Comparison of ENCODE assay signal across 1 cellular context in the genomic region with DNA sequence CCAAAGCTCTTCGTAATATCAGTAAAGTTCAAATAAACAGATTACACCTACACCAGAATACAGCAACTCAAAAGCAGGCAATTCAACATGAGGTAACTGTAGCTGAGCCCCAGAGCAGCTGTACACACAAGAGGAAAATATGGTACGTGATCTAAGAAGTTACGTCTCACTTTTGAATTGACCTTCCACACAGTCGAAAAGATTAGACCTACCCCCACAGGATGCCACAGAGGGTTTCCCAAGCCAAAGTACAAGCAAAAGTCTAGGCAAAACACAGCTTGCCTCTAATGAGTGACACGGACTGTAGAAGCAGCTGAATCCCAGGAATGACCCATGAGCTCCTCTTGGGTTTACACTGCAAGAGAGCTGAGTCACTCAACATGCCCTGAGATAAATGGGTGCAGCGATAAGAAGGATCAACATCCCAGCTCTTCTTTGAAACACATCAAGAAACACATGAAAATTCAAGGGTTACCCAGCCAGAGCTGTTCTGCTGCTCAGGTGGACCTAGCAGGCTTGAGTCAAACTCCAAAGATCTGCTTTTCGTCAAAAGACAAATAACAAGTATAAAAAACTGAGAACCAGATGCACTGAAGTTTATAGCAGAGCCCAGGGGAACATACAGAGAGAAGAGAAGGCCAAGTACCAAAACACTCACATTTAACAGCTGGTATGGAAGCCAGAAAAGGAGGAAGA.
TF ChIP-seq lines count a peak whose summit lies in the region.

No MANE protein-coding gene starts in this region.

TF ChIP-seq in HepG2, 621 proteins besides CTCF, POLR2A, EP300 and RAD21 (continued from another document and continues in another):
- TF ChIP-seq, protein P1, sequence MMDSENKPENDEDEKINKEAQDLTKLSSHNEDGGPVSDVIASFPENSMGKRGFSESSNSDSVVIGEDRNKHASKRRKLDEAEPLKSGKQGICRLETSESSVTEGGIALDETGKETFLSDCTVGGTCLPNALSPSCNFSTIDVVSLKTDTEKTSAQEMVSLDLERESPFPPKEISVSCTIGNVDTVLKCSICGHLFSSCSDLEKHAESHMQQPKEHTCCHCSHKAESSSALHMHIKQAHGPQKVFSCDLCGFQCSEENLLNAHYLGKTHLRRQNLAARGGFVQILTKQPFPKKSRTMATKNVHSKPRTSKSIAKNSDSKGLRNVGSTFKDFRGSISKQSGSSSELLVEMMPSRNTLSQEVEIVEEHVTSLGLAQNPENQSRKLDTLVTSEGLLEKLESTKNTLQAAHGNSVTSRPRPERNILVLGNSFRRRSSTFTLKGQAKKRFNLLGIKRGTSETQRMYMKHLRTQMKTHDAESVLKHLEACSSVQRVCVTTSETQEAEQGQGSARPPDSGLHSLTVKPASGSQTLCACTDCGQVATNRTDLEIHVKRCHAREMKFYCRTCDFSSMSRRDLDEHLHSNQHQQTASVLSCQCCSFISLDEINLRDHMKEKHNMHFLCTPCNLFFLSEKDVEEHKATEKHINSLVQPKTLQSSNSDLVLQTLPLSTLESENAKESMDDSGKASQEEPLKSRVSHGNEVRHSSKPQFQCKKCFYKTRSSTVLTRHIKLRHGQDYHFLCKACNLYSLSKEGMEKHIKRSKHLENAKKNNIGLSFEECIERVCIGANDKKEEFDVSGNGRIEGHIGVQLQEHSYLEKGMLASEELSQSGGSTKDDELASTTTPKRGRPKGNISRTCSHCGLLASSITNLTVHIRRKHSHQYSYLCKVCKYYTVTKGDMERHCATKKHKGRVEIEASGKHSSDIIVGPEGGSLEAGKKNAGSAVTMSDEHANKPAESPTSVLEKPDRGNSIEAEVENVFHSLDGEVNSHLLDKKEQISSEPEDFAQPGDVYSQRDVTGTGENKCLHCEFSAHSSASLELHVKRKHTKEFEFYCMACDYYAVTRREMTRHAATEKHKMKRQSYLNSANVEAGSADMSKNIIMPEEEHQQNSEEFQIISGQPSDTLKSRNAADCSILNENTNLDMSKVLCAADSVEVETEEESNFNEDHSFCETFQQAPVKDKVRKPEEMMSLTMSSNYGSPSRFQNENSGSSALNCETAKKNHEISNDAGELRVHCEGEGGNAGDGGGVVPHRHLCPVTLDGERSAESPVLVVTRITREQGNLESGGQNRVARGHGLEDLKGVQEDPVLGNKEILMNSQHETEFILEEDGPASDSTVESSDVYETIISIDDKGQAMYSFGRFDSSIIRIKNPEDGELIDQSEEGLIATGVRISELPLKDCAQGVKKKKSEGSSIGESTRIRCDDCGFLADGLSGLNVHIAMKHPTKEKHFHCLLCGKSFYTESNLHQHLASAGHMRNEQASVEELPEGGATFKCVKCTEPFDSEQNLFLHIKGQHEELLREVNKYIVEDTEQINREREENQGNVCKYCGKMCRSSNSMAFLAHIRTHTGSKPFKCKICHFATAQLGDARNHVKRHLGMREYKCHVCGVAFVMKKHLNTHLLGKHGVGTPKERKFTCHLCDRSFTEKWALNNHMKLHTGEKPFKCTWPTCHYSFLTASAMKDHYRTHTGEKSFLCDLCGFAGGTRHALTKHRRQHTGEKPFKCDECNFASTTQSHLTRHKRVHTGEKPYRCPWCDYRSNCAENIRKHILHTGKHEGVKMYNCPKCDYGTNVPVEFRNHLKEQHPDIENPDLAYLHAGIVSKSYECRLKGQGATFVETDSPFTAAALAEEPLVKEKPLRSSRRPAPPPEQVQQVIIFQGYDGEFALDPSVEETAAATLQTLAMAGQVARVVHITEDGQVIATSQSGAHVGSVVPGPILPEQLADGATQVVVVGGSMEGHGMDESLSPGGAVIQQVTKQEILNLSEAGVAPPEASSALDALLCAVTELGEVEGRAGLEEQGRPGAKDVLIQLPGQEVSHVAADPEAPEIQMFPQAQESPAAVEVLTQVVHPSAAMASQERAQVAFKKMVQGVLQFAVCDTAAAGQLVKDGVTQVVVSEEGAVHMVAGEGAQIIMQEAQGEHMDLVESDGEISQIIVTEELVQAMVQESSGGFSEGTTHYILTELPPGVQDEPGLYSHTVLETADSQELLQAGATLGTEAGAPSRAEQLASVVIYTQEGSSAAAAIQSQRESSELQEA (CRISPR knock-in tag; IDR thresholded peaks at IDR 0.05; ENCODE audit: not compliant biosample characterization): no peak
- TF ChIP-seq NCOA1 (CRISPR knock-in tag; IDR thresholded peaks at IDR 0.05): no peak
- no peak for TF ChIP-seq ZNF260 (CRISPR knock-in tag; IDR thresholded peaks at IDR 0.05; ENCODE audit: borderline replicate concordance, low read depth)
- TF ChIP-seq, protein P2, sequence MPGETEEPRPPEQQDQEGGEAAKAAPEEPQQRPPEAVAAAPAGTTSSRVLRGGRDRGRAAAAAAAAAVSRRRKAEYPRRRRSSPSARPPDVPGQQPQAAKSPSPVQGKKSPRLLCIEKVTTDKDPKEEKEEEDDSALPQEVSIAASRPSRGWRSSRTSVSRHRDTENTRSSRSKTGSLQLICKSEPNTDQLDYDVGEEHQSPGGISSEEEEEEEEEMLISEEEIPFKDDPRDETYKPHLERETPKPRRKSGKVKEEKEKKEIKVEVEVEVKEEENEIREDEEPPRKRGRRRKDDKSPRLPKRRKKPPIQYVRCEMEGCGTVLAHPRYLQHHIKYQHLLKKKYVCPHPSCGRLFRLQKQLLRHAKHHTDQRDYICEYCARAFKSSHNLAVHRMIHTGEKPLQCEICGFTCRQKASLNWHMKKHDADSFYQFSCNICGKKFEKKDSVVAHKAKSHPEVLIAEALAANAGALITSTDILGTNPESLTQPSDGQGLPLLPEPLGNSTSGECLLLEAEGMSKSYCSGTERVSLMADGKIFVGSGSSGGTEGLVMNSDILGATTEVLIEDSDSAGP (CRISPR knock-in tag; IDR thresholded peaks at IDR 0.05; ENCODE audit: borderline replicate concordance): no peak
- TF ChIP-seq CHD2 (IDR thresholded peaks at IDR 0.05; ENCODE audit: low read depth, low read length): no peak
- TF ChIP-seq ZNF33B (CRISPR knock-in tag; IDR thresholded peaks at IDR 0.05): no peak
- TF ChIP-seq ZSCAN31 (CRISPR knock-in tag; IDR thresholded peaks at IDR 0.05; ENCODE audit: low read depth): 0 out of 2 replicates have a peak, but pooled peaks have one; percentile 41
- TF ChIP-seq, protein P3, sequence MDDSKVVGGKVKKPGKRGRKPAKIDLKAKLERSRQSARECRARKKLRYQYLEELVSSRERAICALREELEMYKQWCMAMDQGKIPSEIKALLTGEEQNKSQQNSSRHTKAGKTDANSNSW (CRISPR knock-in tag; IDR thresholded peaks at IDR 0.05; ENCODE audit: borderline replicate concordance): no peak
- no peak for TF ChIP-seq SRSF1 (optimal IDR thresholded peaks at IDR 0.05; ENCODE audit: low read depth, low read length)
- TF ChIP-seq GTF3A (CRISPR knock-in tag; conservative IDR thresholded peaks at IDR 0.05): no peak
- TF ChIP-seq, protein P4, sequence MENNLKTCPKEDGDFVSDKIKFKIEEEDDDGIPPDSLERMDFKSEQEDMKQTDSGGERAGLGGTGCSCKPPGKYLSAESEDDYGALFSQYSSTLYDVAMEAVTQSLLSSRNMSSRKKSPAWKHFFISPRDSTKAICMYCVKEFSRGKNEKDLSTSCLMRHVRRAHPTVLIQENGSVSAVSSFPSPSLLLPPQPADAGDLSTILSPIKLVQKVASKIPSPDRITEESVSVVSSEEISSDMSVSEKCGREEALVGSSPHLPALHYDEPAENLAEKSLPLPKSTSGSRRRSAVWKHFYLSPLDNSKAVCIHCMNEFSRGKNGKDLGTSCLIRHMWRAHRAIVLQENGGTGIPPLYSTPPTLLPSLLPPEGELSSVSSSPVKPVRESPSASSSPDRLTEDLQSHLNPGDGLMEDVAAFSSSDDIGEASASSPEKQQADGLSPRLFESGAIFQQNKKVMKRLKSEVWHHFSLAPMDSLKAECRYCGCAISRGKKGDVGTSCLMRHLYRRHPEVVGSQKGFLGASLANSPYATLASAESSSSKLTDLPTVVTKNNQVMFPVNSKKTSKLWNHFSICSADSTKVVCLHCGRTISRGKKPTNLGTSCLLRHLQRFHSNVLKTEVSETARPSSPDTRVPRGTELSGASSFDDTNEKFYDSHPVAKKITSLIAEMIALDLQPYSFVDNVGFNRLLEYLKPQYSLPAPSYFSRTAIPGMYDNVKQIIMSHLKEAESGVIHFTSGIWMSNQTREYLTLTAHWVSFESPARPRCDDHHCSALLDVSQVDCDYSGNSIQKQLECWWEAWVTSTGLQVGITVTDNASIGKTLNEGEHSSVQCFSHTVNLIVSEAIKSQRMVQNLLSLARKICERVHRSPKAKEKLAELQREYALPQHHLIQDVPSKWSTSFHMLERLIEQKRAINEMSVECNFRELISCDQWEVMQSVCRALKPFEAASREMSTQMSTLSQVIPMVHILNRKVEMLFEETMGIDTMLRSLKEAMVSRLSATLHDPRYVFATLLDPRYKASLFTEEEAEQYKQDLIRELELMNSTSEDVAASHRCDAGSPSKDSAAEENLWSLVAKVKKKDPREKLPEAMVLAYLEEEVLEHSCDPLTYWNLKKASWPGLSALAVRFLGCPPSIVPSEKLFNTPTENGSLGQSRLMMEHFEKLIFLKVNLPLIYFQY (CRISPR knock-in tag; IDR thresholded peaks at IDR 0.05; ENCODE audit: borderline replicate concordance): peak; percentile 83; the same call in 1 of the 2 replicates
- TF ChIP-seq, protein P5, sequence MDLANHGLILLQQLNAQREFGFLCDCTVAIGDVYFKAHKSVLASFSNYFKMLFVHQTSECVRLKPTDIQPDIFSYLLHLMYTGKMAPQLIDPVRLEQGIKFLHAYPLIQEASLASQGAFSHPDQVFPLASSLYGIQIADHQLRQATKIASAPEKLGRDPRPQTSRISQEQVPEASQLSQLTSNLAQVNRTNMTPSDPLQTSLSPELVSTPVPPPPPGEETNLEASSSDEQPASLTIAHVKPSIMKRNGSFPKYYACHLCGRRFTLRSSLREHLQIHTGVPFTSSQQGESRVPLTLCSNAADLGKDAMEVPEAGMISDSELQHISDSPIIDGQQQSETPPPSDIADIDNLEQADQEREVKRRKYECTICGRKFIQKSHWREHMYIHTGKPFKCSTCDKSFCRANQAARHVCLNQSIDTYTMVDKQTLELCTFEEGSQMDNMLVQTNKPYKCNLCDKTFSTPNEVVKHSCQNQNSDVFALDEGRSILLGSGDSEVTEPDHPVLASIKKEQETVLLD (CRISPR knock-in tag; IDR thresholded peaks at IDR 0.05; ENCODE audit: low read depth): no peak
- no peak for TF ChIP-seq ZNF720 (CRISPR knock-in tag; IDR thresholded peaks at IDR 0.05)
- TF ChIP-seq, protein P6, sequence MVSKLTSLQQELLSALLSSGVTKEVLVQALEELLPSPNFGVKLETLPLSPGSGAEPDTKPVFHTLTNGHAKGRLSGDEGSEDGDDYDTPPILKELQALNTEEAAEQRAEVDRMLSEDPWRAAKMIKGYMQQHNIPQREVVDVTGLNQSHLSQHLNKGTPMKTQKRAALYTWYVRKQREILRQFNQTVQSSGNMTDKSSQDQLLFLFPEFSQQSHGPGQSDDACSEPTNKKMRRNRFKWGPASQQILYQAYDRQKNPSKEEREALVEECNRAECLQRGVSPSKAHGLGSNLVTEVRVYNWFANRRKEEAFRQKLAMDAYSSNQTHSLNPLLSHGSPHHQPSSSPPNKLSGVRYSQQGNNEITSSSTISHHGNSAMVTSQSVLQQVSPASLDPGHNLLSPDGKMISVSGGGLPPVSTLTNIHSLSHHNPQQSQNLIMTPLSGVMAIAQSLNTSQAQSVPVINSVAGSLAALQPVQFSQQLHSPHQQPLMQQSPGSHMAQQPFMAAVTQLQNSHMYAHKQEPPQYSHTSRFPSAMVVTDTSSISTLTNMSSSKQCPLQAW (CRISPR knock-in tag; IDR thresholded peaks at IDR 0.05): peak; percentile 88
- TF ChIP-seq, protein P7, sequence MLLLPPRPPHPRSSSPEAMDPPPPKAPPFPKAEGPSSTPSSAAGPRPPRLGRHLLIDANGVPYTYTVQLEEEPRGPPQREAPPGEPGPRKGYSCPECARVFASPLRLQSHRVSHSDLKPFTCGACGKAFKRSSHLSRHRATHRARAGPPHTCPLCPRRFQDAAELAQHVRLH (CRISPR knock-in tag; IDR thresholded peaks at IDR 0.05; ENCODE audit: borderline replicate concordance, low read depth): peak; percentile 59
- TF ChIP-seq CCAR2 (optimal IDR thresholded peaks at IDR 0.05; ENCODE audit: low read depth, low read length): no peak
- no peak for TF ChIP-seq ZNF547 (CRISPR knock-in tag; IDR thresholded peaks at IDR 0.05)
- no peak for TF ChIP-seq SMAD1 (CRISPR knock-in tag; IDR thresholded peaks at IDR 0.05; ENCODE audit: borderline replicate concordance, low read depth)
- TF ChIP-seq TCF7L2 (IDR thresholded peaks at IDR 0.05; ENCODE audit: low read depth, low read length): no peak
- no peak for TF ChIP-seq FOXA1 (IDR thresholded peaks at IDR 0.05)
- peak; percentile 78 for TF ChIP-seq FOXA1 (CRISPR knock-in tag; IDR thresholded peaks at IDR 0.05)
- TF ChIP-seq, protein P8, sequence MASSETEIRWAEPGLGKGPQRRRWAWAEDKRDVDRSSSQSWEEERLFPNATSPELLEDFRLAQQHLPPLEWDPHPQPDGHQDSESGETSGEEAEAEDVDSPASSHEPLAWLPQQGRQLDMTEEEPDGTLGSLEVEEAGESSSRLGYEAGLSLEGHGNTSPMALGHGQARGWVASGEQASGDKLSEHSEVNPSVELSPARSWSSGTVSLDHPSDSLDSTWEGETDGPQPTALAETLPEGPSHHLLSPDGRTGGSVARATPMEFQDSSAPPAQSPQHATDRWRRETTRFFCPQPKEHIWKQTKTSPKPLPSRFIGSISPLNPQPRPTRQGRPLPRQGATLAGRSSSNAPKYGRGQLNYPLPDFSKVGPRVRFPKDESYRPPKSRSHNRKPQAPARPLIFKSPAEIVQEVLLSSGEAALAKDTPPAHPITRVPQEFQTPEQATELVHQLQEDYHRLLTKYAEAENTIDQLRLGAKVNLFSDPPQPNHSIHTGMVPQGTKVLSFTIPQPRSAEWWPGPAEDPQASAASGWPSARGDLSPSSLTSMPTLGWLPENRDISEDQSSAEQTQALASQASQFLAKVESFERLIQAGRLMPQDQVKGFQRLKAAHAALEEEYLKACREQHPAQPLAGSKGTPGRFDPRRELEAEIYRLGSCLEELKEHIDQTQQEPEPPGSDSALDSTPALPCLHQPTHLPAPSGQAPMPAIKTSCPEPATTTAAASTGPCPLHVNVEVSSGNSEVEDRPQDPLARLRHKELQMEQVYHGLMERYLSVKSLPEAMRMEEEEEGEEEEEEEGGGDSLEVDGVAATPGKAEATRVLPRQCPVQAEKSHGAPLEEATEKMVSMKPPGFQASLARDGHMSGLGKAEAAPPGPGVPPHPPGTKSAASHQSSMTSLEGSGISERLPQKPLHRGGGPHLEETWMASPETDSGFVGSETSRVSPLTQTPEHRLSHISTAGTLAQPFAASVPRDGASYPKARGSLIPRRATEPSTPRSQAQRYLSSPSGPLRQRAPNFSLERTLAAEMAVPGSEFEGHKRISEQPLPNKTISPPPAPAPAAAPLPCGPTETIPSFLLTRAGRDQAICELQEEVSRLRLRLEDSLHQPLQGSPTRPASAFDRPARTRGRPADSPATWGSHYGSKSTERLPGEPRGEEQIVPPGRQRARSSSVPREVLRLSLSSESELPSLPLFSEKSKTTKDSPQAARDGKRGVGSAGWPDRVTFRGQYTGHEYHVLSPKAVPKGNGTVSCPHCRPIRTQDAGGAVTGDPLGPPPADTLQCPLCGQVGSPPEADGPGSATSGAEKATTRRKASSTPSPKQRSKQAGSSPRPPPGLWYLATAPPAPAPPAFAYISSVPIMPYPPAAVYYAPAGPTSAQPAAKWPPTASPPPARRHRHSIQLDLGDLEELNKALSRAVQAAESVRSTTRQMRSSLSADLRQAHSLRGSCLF (CRISPR knock-in tag; IDR thresholded peaks at IDR 0.05; ENCODE audit: borderline replicate concordance): no peak
- TF ChIP-seq KDM5A (IDR thresholded peaks at IDR 0.05; ENCODE audit: borderline replicate concordance, low read length): peak; percentile 23; the same call in 1 of the 2 replicates
